In the genomic region with DNA sequence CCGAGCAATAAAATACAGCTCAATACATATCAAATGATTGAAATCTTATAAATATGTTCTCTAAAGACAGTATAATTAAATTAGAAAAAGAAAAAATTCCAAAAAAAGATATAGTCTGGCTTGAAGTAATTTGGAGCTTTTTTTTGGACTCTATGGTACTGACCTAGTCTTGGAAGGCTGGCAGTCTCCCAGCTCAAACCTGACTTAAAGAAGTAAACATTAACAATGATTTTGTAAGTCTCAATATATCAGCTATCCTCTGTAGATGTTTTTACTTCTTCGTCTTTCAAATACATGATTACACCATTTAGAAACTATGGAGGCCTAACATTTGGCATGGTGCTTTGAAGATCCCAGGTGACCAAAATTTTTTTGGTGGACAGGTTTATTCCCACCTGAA, we compare ENCODE assay signal across 22 cellular contexts.
"Had no signal": no experiment of that assay in that cellular context is flagged by ENCODE, and none has a peak within 500 bp of the region (broad histone marks: within the 10 kb centered on the region; RNA-seq: fewer than 3 reads in every experiment).

No MANE protein-coding gene starts in this region.

- H3K27me3 Mint-ChIP-seq: activated CD4-positive, alpha-beta memory T cell treated with anti-CD3 and anti-CD28 coated beads for 36 hours; activated CD4-positive, alpha-beta T cell treated with anti-CD3 and anti-CD28 coated beads, Interleukin-2, amount 10 ng/mL, durations not matched to agents 7 days and 5 days; brain; central memory CD8-positive, alpha-beta T cell had no signal

- H3K9me3 Mint-ChIP-seq: activated CD4-positive, alpha-beta memory T cell treated with anti-CD3 and anti-CD28 coated beads for 36 hours; activated CD4-positive, alpha-beta T cell treated with anti-CD3 and anti-CD28 coated beads, Interleukin-2, amount 10 ng/mL, durations not matched to agents 7 days and 5 days; central memory CD8-positive, alpha-beta T cell had no signal

- H3K27ac ChIP-seq: VCaP had no signal

- DNase-seq: activated CD4-positive, alpha-beta memory T cell treated with anti-CD3 and anti-CD28 coated beads for 36 hours; activated CD4-positive, alpha-beta T cell treated with anti-CD3 and anti-CD28 coated beads, Interleukin-2, amount 10 ng/mL, durations not matched to agents 7 days and 5 days; activated CD4-positive, CD25-positive, alpha-beta regulatory T cell; activated CD8-positive, alpha-beta memory T cell treated with anti-CD3 and anti-CD28 coated beads for 24 hours; activated naive CD4-positive, alpha-beta T cell treated with anti-CD3 and anti-CD28 coated beads, Interleukin-2, amount 50 U/mL, for 16 hours; activated T-cell treated with anti-CD3 and anti-CD28 coated beads, Interleukin-2, amount 50 U/mL, for 48 hours; amygdala; Karpas-422; MM.1S; NCI-H1048; NCI-H1930; NCI-H2171 treated with DMSO at 0.1 percent for 48 hours; NCI-H226; NCI-H510A; NCI-H526 treated with DMSO at 0.1 percent for 48 hours; NCI-H82; SIG-M5; T-helper 2 cell; T1000 had no signal

- H3K27ac Mint-ChIP-seq: activated CD4-positive, alpha-beta memory T cell treated with anti-CD3 and anti-CD28 coated beads for 36 hours; activated CD4-positive, alpha-beta T cell treated with anti-CD3 and anti-CD28 coated beads, Interleukin-2, amount 10 ng/mL, durations not matched to agents 7 days and 5 days; brain had no signal

- H3K4me3 Mint-ChIP-seq: activated CD4-positive, alpha-beta memory T cell treated with anti-CD3 and anti-CD28 coated beads for 36 hours; activated CD4-positive, alpha-beta T cell treated with anti-CD3 and anti-CD28 coated beads, Interleukin-2, amount 10 ng/mL, durations not matched to agents 7 days and 5 days; brain; central memory CD8-positive, alpha-beta T cell had no signal
